ENCODE assay signal across 14 cellular contexts in genomic region chr7:66880009-66880554, GRCh38.
"Had no signal": no experiment of that assay in that cellular context is flagged by ENCODE, and none has a peak within 500 bp of the region (broad histone marks: within the 10 kb centered on the region; RNA-seq: fewer than 3 reads in every experiment).

No MANE protein-coding gene starts in this region.

- H3K4me1 ChIP-seq: adrenal gland, body of pancreas, sigmoid colon, suprapubic skin had no signal

- H3K36me3 ChIP-seq: adrenal gland had no signal

- ATAC-seq: body of pancreas; left cardiac atrium; stimulated activated naive CD8-positive, alpha-beta T cell treated with anti-CD3 and anti-CD28 coated beads, Interleukin-15, Interleukin-2, amounts not matched to agents 100 U/mL and 50 U/mL, for 24 hours had no signal

- H3K27ac ChIP-seq: adrenal gland, body of pancreas, sigmoid colon, suprapubic skin had no signal

- H3K4me3 ChIP-seq: adrenal gland, body of pancreas, sigmoid colon, suprapubic skin had no signal

- H3K27me3 ChIP-seq: adrenal gland, body of pancreas, sigmoid colon, suprapubic skin had no signal

- DNase-seq: activated CD4-positive, alpha-beta T cell treated with anti-CD3 and anti-CD28 coated beads, Interleukin-2, amount 50 U/mL, for 1 hour; activated naive CD4-positive, alpha-beta T cell treated with anti-CD3 and anti-CD28 coated beads, Interleukin-2, amount 50 U/mL, for 16 hours; activated T-cell treated with anti-CD3 and anti-CD28 coated beads for 4 hours; adrenal gland; body of pancreas; dermis blood vessel endothelial cell; erythroblast; left cardiac atrium; nephron progenitor cell; sigmoid colon; stimulated activated CD4-positive, alpha-beta T cell treated with anti-CD3 and anti-CD28 coated beads, Interleukin-12 subunit alpha, Interleukin-12 subunit beta, amount 100 ng/mL, for 4 hours; stimulated activated naive CD8-positive, alpha-beta T cell treated with anti-CD3 and anti-CD28 coated beads, Interleukin-15, Interleukin-2, amounts not matched to agents 100 U/mL and 50 U/mL, for 24 hours; T-helper 2 cell had no signal

- H3K9me3 ChIP-seq: adrenal gland, body of pancreas, sigmoid colon, suprapubic skin had no signal
